In genomic region chr14:101719045-101719645, GRCh38 we compare ENCODE assay signal across 18 cellular contexts. TPM values are rescaled to one million over a fixed set of nuclear protein-coding genes. Genes with fewer than 3 reads are reported as not detected.
DNase-seq lines count a peak whose midpoint lies in the region; ATAC-seq and TF ChIP-seq lines count a peak whose summit lies in the region.
"Had no signal": no experiment of that assay in that cellular context is flagged by ENCODE, and none has a peak within 500 bp of the region (broad histone marks: within the 10 kb centered on the region; RNA-seq: fewer than 3 reads in every experiment).

No MANE protein-coding gene starts in this region.

- peak; percentile 58 to 76 (median 72) for ATAC-seq in right lobe of liver
- ATAC-seq in GM18873 (IDR thresholded peaks at IDR 0.05; ENCODE audit: low FRiP score, unreplicated experiment): no peak
- ATAC-seq: Panc1 had no signal

- H3K4me1 ChIP-seq in colonic mucosa (no peaks in the 10 kb centered on the region), right lobe of liver (no peaks in the 10 kb centered on the region), stomach (no peaks in the 10 kb centered on the region)

- no peak overlapping the region for H3K9ac ChIP-seq in colonic mucosa (ENCODE audit: low read depth in 2 of 2, low read length in 2 of 2)

- H3K36me3 Mint-ChIP-seq in progenitor cell of endocrine pancreas (ENCODE audit: insufficient read depth): no peaks in the 10 kb centered on the region

- no peak overlapping the region for H3K27ac ChIP-seq in colonic mucosa
- H3K27ac ChIP-seq in right lobe of liver: peak overlapping the region in 1 of 3 donors; percentile 38
- no peak overlapping the region for H3K27ac ChIP-seq in stomach
- H3K27ac ChIP-seq: ovary had no signal

- no peak overlapping the region for H3K27ac Mint-ChIP-seq in progenitor cell of endocrine pancreas

- TF ChIP-seq POLR2A in right lobe of liver (IDR thresholded peaks at IDR 0.05) (no peak), stomach (IDR thresholded peaks at IDR 0.05) (no peak)

- H3K4me3 ChIP-seq in colonic mucosa: no peak overlapping the region
- H3K4me3 ChIP-seq in right lobe of liver: no peak overlapping the region
- no peak overlapping the region for H3K4me3 ChIP-seq in stomach
- H3K4me3 ChIP-seq: ovary had no signal

- TF ChIP-seq CTCF in colonic mucosa (IDR thresholded peaks at IDR 0.05): no peak
- TF ChIP-seq CTCF in right lobe of liver (IDR thresholded peaks at IDR 0.05): no peak
- TF ChIP-seq CTCF in stomach (IDR thresholded peaks at IDR 0.05): no peak
- TF ChIP-seq CTCF in progenitor cell of endocrine pancreas (IDR thresholded peaks at IDR 0.05; ENCODE audit: unreplicated experiment): no peak

- H3K27me3 Mint-ChIP-seq in progenitor cell of endocrine pancreas: peaks cover 10% of the 10 kb centered on the region

- H3K9me3 ChIP-seq in colonic mucosa (no peaks in the 10 kb centered on the region), right lobe of liver (no peaks in the 10 kb centered on the region), stomach (peaks cover 0 to 6% (median 1%) of the 10 kb centered on the region in 4 donors)
- H3K9me3 ChIP-seq: ovary had no signal

- intact Hi-C loops in colonic mucosa (cut with DNase I): no loop called here
- intact Hi-C loops in right lobe of liver (cut with DNase I): no loop called here
- intact Hi-C loops in stomach (cut with DNase I; ENCODE audit: low total_unique reads): no loop called here

- H3K4me3 Mint-ChIP-seq in progenitor cell of endocrine pancreas (ENCODE audit: low read depth): no peak overlapping the region
- H3K4me3 Mint-ChIP-seq: activated naive CD4-positive, alpha-beta T cell treated with anti-CD3 and anti-CD28 coated beads for 36 hours had no signal

- TF ChIP-seq EP300 in stomach (IDR thresholded peaks at IDR 0.05): no peak

- no peaks in the 10 kb centered on the region for H3K4me1 Mint-ChIP-seq in progenitor cell of endocrine pancreas (ENCODE audit: low read depth)

- 42% methylated on average over 8 of the region's 10 CpGs for WGBS in right lobe of liver (ENCODE audit: insufficient coverage, low coverage, low lambda C conversion rate, missing lambda C conversion rate)
- 67 to 83% (median 76%) methylated on average over 10 of the region's 10 CpGs for WGBS in stomach, 5 donors

- DNase-seq in activated CD8-positive, alpha-beta memory T cell treated with anti-CD3 and anti-CD28 coated beads for 24 hours: peak; percentile 49
- DNase-seq in activated CD8-positive, alpha-beta memory T cell treated with anti-CD3 and anti-CD28 coated beads, Interleukin-2, amount 50 U/mL, for 48 hours: no peak
- peak; percentile 15 for DNase-seq in colonic mucosa
- peak in 1 of 3 donors; percentile 38 for DNase-seq in right lobe of liver
- DNase-seq in stomach: peak; percentile 19
- DNase-seq in NCI-H1694 treated with DMSO at 0.1 percent for 48 hours (lab: John Stamatoyannopoulos, UW): no peak
- no peak for DNase-seq in progenitor cell of endocrine pancreas (ENCODE audit: low spot score, unreplicated experiment)
- DNase-seq: activated CD4-positive, alpha-beta T cell treated with anti-CD3 and anti-CD28 coated beads, Interleukin-2, amount 50 U/mL, for 48 hours; activated naive CD4-positive, alpha-beta T cell treated with anti-CD3 and anti-CD28 coated beads for 36 hours; central memory CD4-positive, alpha-beta T cell; DMS 273 treated with DMSO at 0.1 percent for 48 hours; NCI-H1105; NCI-H510A treated with DMSO at 0.1 percent for 48 hours; ovary; T1000; trophoblast cell had no signal

- H3K36me3 ChIP-seq in colonic mucosa (no peaks in the 10 kb centered on the region), right lobe of liver (no peaks in the 10 kb centered on the region), stomach (no peaks in the 10 kb centered on the region)
- H3K36me3 ChIP-seq: ovary had no signal

- peaks cover 3% of the 10 kb centered on the region for H3K9me3 Mint-ChIP-seq in progenitor cell of endocrine pancreas (ENCODE audit: low read depth)
- H3K9me3 Mint-ChIP-seq: activated naive CD4-positive, alpha-beta T cell treated with anti-CD3 and anti-CD28 coated beads for 36 hours had no signal

- H3K27me3 ChIP-seq in colonic mucosa: no peaks in the 10 kb centered on the region
- H3K27me3 ChIP-seq in right lobe of liver: no peaks in the 10 kb centered on the region
- no peaks in the 10 kb centered on the region for H3K27me3 ChIP-seq in stomach
- H3K27me3 ChIP-seq: ovary had no signal

RNA-seq across cellular contexts. Expression of gene PPP2R5C, which starts 42.4 kb away (rescaled TPM):
- total RNA-seq in colonic mucosa: 100 to 1,000 TPM; 146 to 153 TPM
- 10 to 100 TPM; 44.9 to 74.5 (median 55.3) TPM for total RNA-seq in right lobe of liver
- total RNA-seq in stomach: 100 to 1,000 TPM in 2 of 5 donors, 10 to 100 TPM in 3; 19.7 to 175 (median 98.0) TPM
- polyA plus RNA-seq in stomach: 10 to 100 TPM; 56.6 to 85.2 (median 80.4) TPM
- 106 and 120 TPM in 2 replicates for total RNA-seq in progenitor cell of endocrine pancreas

Comparison
In these comparisons a context has a peak if more than half of its experiments do, and no peak if none do; other contexts are left out.
1. DNase-seq: peak in activated CD8-positive, alpha-beta memory T cell treated with anti-CD3 and anti-CD28 coated beads for 24 hours (single experiment), colonic mucosa (single experiment) and stomach (single experiment); none in activated CD8-positive, alpha-beta memory T cell treated with anti-CD3 and anti-CD28 coated beads, Interleukin-2, amount 50 U/mL, for 48 hours (single experiment), NCI-H1694 treated with DMSO at 0.1 percent for 48 hours (single experiment) and progenitor cell of endocrine pancreas (single experiment).